In genomic region chr6:34246563-34247391, GRCh38 we compare ENCODE assay signal across 7 cellular contexts. TPM values are rescaled to one million over a fixed set of nuclear protein-coding genes. Genes with fewer than 3 reads are reported as not detected.
DNase-seq lines count a peak whose midpoint lies in the region; ATAC-seq and TF ChIP-seq lines count a peak whose summit lies in the region.

No MANE protein-coding gene starts in this region.

- peaks cover 44% of the 10 kb centered on the region for H3K4me1 Mint-ChIP-seq in T-helper 2 cell treated with Interferon-gamma antibody and Interleukin-4, amounts not matched to agents 5 μg/mL and 100 μg/mL, for 36 hours (ENCODE audit: low read depth)
- peaks cover 56% of the 10 kb centered on the region for H3K4me1 Mint-ChIP-seq in neural crest cell

- no peaks in the 10 kb centered on the region for H4K20me1 ChIP-seq in KMS-11 (ENCODE audit: insufficient read depth)

- H3K36me3 Mint-ChIP-seq in T-helper 2 cell treated with Interferon-gamma antibody and Interleukin-4, amounts not matched to agents 5 μg/mL and 100 μg/mL, for 36 hours (ENCODE audit: low read depth), result peaks cover 25% of the 10 kb centered on the region
- H3K36me3 Mint-ChIP-seq in neural crest cell (ENCODE audit: low read depth), result peaks cover 10% of the 10 kb centered on the region

- WGBS in prostate gland, result 65% methylated on average over 7 of the region's 8 CpGs

- TF ChIP-seq CTCF in KMS-11 (conservative IDR thresholded peaks at IDR 0.05; ENCODE audit: low read depth, low read length) (peak; percentile 42; the same call in 1 of the 2 replicates), neural crest cell (conservative IDR thresholded peaks at IDR 0.05) (peak; percentile 56), prostate gland (IDR thresholded peaks at IDR 0.05) (peak in 2 of 4 experiments; percentile 31 to 41)

- peaks cover 56% of the 10 kb centered on the region for H3K4me1 ChIP-seq in KMS-11 (ENCODE audit: low read depth, poor library complexity, severe bottlenecking)
- no peaks in the 10 kb centered on the region for H3K4me1 ChIP-seq in prostate gland (replicated peaks)

- no peak overlapping the region for H3K4me2 ChIP-seq in KMS-11

- TF ChIP-seq POLR2A in prostate gland (IDR thresholded peaks at IDR 0.05), result no peak

- no peak overlapping the region for H3K9ac ChIP-seq in KMS-11

- H3K9me3 ChIP-seq in prostate gland, result no peaks in the 10 kb centered on the region

- H3K36me3 ChIP-seq in KMS-11 (ENCODE audit: insufficient read depth) (no peaks in the 10 kb centered on the region), prostate gland (peaks cover 0 to under 1% of the 10 kb centered on the region in 2 donors)

- H2AFZ ChIP-seq in KMS-11 (ENCODE audit: low read depth), result no peak overlapping the region

- peak overlapping the region; percentile 45 for H3K4me3 Mint-ChIP-seq in T-helper 2 cell treated with Interferon-gamma antibody and Interleukin-4, amounts not matched to agents 5 μg/mL and 100 μg/mL, for 36 hours
- peak overlapping the region; percentile 93 for H3K4me3 Mint-ChIP-seq in neural crest cell

- H3K27me3 ChIP-seq in KMS-11 (ENCODE audit: insufficient read depth, low read depth) (no peaks in the 10 kb centered on the region), prostate gland (replicated peaks; ENCODE audit: insufficient read depth) (no peaks in the 10 kb centered on the region)

- no peaks in the 10 kb centered on the region for H3K9me3 Mint-ChIP-seq in T-helper 2 cell treated with Interferon-gamma antibody and Interleukin-4, amounts not matched to agents 5 μg/mL and 100 μg/mL, for 36 hours
- H3K9me3 Mint-ChIP-seq in neural crest cell, result peaks cover 2% of the 10 kb centered on the region

- intact Hi-C loops in prostate gland (cut with DNase I), result loop anchor here (5.0 kb wide), 1 partner anchor 361 kb away; no protein-coding TSS in a partner anchor

- DNase-seq in GM03348 (ENCODE audit: low spot score) (peak; percentile 18), cerebellum (ENCODE audit: low spot score) (peak; percentile 10), neural crest cell (ENCODE audit: low read depth, low spot score) (peak; percentile 49), prostate gland (ENCODE audit: low spot score) (no peak)
- peak; percentile 32 for DNase-seq in T-helper 2 cell treated with Interferon-gamma antibody and Interleukin-4, amounts not matched to agents 5 μg/mL and 100 μg/mL, for 36 hours (ENCODE audit: low spot score)

- H3K27me3 Mint-ChIP-seq in T-helper 2 cell treated with Interferon-gamma antibody and Interleukin-4, amounts not matched to agents 5 μg/mL and 100 μg/mL, for 36 hours (ENCODE audit: low read depth), result no peaks in the 10 kb centered on the region
- peaks cover 18% of the 10 kb centered on the region for H3K27me3 Mint-ChIP-seq in neural crest cell (ENCODE audit: low read depth)

- H3K79me2 ChIP-seq in KMS-11 (ENCODE audit: insufficient read depth, low read depth), result peaks cover 10% of the 10 kb centered on the region; the same call in 1 of the 2 replicates

- no peak overlapping the region for H3K4me3 ChIP-seq in KMS-11 (IDR thresholded peaks at IDR 0.05; ENCODE audit: insufficient read depth, low read depth, low read length)
- H3K4me3 ChIP-seq in prostate gland, result no peak overlapping the region

- peak overlapping the region; percentile 69 for H3K27ac Mint-ChIP-seq in T-helper 2 cell treated with Interferon-gamma antibody and Interleukin-4, amounts not matched to agents 5 μg/mL and 100 μg/mL, for 36 hours
- peak overlapping the region; percentile 43 for H3K27ac Mint-ChIP-seq in neural crest cell (ENCODE audit: unreplicated experiment)

- ATAC-seq in GM18873 (IDR thresholded peaks at IDR 0.05; ENCODE audit: low FRiP score, unreplicated experiment), result no peak

- H3K27ac ChIP-seq in KMS-11 (peak overlapping the region; percentile 50; the same call in 1 of the 2 replicates), prostate gland (no peak overlapping the region)

RNA-seq across cellular contexts. Expression of gene SMIM29, which starts 2.0 kb away (rescaled TPM):
- total RNA-seq in cerebellum, result 15.9 TPM
- 13.5 and 13.9 TPM in 2 replicates for total RNA-seq in neural crest cell
- total RNA-seq in prostate gland, result 10 to 100 TPM; 25.9 to 41.6 TPM

RNA-seq across cellular contexts. Expression of gene HMGA1, which starts 10.1 kb away (rescaled TPM):
- total RNA-seq in cerebellum (17.6 TPM), neural crest cell (1,143 and 1,176 TPM in 2 replicates), prostate gland (100 to 1,000 TPM in 1 of 2 donors, 10 to 100 TPM in 1; 29.4 to 139 TPM)
